Comparison of ENCODE assay signal across 9 cellular contexts in genomic region chr1:94919241-94920030, GRCh38. TPM values are rescaled to one million over a fixed set of nuclear protein-coding genes. Genes with fewer than 3 reads are reported as not detected.
A peak's percentile ranks its signal among the peaks of the same experiment; 100 is the strongest.
DNase-seq lines count a peak whose midpoint lies in the region; ATAC-seq and TF ChIP-seq lines count a peak whose summit lies in the region.
"Had no signal": no experiment of that assay in that cellular context is flagged by ENCODE, and none has a peak within 500 bp of the region (broad histone marks: within the 10 kb centered on the region; RNA-seq: fewer than 3 reads in every experiment).

No MANE protein-coding gene starts in this region.

- peaks cover 94% of the 10 kb centered on the region for H3K4me1 Mint-ChIP-seq in brain

- TF ChIP-seq CTCF in brain (conservative IDR thresholded peaks at IDR 0.05) (no peak), left lung (IDR thresholded peaks at IDR 0.05) (no peak), thyroid gland (IDR thresholded peaks at IDR 0.05) (no peak)

- H3K36me3 Mint-ChIP-seq in brain = peaks cover 89% of the 10 kb centered on the region

- DNase-seq in NCI-H2029 (lab: John Stamatoyannopoulos, UW) (peak; percentile 82), left lung (no peak), thyroid gland (no peak), DMS114 treated with DMSO at 0.1 percent for 48 hours (lab: John Stamatoyannopoulos, UW; ENCODE audit: unreplicated experiment) (no peak)
- DNase-seq: gastrocnemius medialis, Peyer's patch had no signal

- H3K9me3 ChIP-seq in left lung = no peaks in the 10 kb centered on the region
- no peaks in the 10 kb centered on the region for H3K9me3 ChIP-seq in thyroid gland
- H3K9me3 ChIP-seq: gastrocnemius medialis, Peyer's patch had no signal

- peak; percentile 82 for ATAC-seq in left lung
- ATAC-seq in HG03457 (IDR thresholded peaks at IDR 0.05; ENCODE audit: unreplicated experiment) = no peak
- no peak for ATAC-seq in GM21515 (IDR thresholded peaks at IDR 0.05; ENCODE audit: unreplicated experiment)
- ATAC-seq: gastrocnemius medialis had no signal

- no peaks in the 10 kb centered on the region for H3K36me3 ChIP-seq in left lung
- no peaks in the 10 kb centered on the region for H3K36me3 ChIP-seq in thyroid gland
- H3K36me3 ChIP-seq: gastrocnemius medialis, Peyer's patch had no signal

- H3K4me3 ChIP-seq in left lung (no peak overlapping the region), thyroid gland (replicated peaks in 1 of 3) (no peak overlapping the region)
- H3K4me3 ChIP-seq: gastrocnemius medialis, Peyer's patch had no signal

- H3K27me3 Mint-ChIP-seq in brain = no peaks in the 10 kb centered on the region

- peaks cover 0 to 8% (median 0%) of the 10 kb centered on the region in 5 experiments for H3K9me3 Mint-ChIP-seq in brain

- H3K27ac ChIP-seq in left lung (peak overlapping the region; percentile 30 to 36), thyroid gland (peak overlapping the region in 2 of 3 donors; percentile 25 to 98)
- H3K27ac ChIP-seq: gastrocnemius medialis had no signal

- H3K27ac Mint-ChIP-seq in brain = peak overlapping the region in 4 of 5 experiments; percentile 4 to 99 (median 82)

- H3K4me3 Mint-ChIP-seq in brain = peak overlapping the region in 4 of 5 experiments; percentile 14 to 63 (median 60)

- H3K27me3 ChIP-seq in left lung (peaks cover 0 to 8% of the 10 kb centered on the region in 2 donors), thyroid gland (no peaks in the 10 kb centered on the region)
- H3K27me3 ChIP-seq: Peyer's patch had no signal

- WGBS in thyroid gland, 2 donors = 72 to 76% methylated on average over 4 of the region's 4 CpGs

- H3K4me1 ChIP-seq in left lung (peaks cover 44 to 60% of the 10 kb centered on the region in 2 donors), thyroid gland (peaks cover 39 to 66% of the 10 kb centered on the region in 2 donors)

- intact Hi-C loops in left lung (cut with DNase I) (loop anchor here in 1 of 2 donors (10.0 kb wide), 1 partner anchor 115 kb away; no protein-coding TSS in a partner anchor), thyroid gland (cut with DNase I) (no loop called here)

- no peak for TF ChIP-seq POLR2A in thyroid gland (IDR thresholded peaks at IDR 0.05)

RNA-seq across cellular contexts. Expression of gene CNN3, which starts 7.5 kb away (rescaled TPM):
- polyA plus RNA-seq in brain (ENCODE audit: insufficient read depth, low read depth, low replicate concordance) = 184 TPM
- 100 to 1,000 TPM; 239 to 290 TPM for total RNA-seq in left lung
- 100 to 1,000 TPM; 149 to 257 (median 177) TPM for total RNA-seq in thyroid gland
